19 cellular contexts compared by ENCODE assay signal in genomic region chr18:36833120-36833519, GRCh38. TPM values are rescaled to one million over a fixed set of nuclear protein-coding genes. Genes with fewer than 3 reads are reported as not detected.
A peak's percentile ranks its signal among the peaks of the same experiment; 100 is the strongest.
DNase-seq lines count a peak whose midpoint lies in the region; ATAC-seq, FAIRE-seq and TF ChIP-seq lines count a peak whose summit lies in the region.
"Had no signal": no experiment of that assay in that cellular context is flagged by ENCODE, and none has a peak within 500 bp of the region (broad histone marks: within the 10 kb centered on the region; RNA-seq: fewer than 3 reads in every experiment).

No MANE protein-coding gene starts in this region.

- H3K9me3 Mint-ChIP-seq in stimulated activated memory B cell treated with anti-CD40 and anti-IgM and Interleukin-4, amounts not matched to agents 10 μg/mL and 1 μg/mL and 100 μg/mL, for 72 hours = no peaks in the 10 kb centered on the region
- H3K9me3 Mint-ChIP-seq: CD4-positive, alpha-beta T cell; H9 had no signal

- 0 out of 2 replicates have a peak overlapping the region, but pooled peaks have one; percentile 5 for H3K27ac ChIP-seq in VCaP
- H3K27ac ChIP-seq: C4-2B, HL-60 had no signal

- ATAC-seq in stimulated activated memory B cell treated with anti-CD40 and anti-IgM and Interleukin-4, amounts not matched to agents 10 μg/mL and 1 μg/mL and 100 μg/mL, for 72 hours = no peak
- ATAC-seq: GM12878 had no signal

- DNase-seq in D721Med (ENCODE audit: insufficient read length, low spot score) (no peak), GM12891 (ENCODE audit: insufficient read length, low spot score) (no peak), putamen (ENCODE audit: low spot score) (peak; percentile 54), AML-193 (lab: John Stamatoyannopoulos, UW) (no peak)
- DNase-seq: ACHN; Caco-2; CD4-positive, alpha-beta T cell; DMS153; DND-41; EL; H9 had no signal

- TF ChIP-seq CTCF in D721Med (IDR thresholded peaks at IDR 0.05; ENCODE audit: insufficient read depth, missing control alignments) (no peak), VCaP (conservative IDR thresholded peaks at IDR 0.05) (no peak)

- H3K27ac Mint-ChIP-seq in stimulated activated memory B cell treated with anti-CD40 and anti-IgM and Interleukin-4, amounts not matched to agents 10 μg/mL and 1 μg/mL and 100 μg/mL, for 72 hours = no peak overlapping the region
- H3K27ac Mint-ChIP-seq: CD4-positive, alpha-beta T cell; H9 had no signal

- H3K4me1 Mint-ChIP-seq in stimulated activated memory B cell treated with anti-CD40 and anti-IgM and Interleukin-4, amounts not matched to agents 10 μg/mL and 1 μg/mL and 100 μg/mL, for 72 hours = peaks cover 26% of the 10 kb centered on the region

- FAIRE-seq in D721Med (lab: Jason Lieb, UNC) (peak; percentile 68), GM12891 (lab: Jason Lieb, UNC) (no peak)
- FAIRE-seq: A204.1, GM12878, GM19239, H1 had no signal

- peaks cover 19% of the 10 kb centered on the region for H3K36me3 Mint-ChIP-seq in stimulated activated memory B cell treated with anti-CD40 and anti-IgM and Interleukin-4, amounts not matched to agents 10 μg/mL and 1 μg/mL and 100 μg/mL, for 72 hours

- TF ChIP-seq POLR2A in GM12891 (IDR thresholded peaks at IDR 0.05; ENCODE audit: low read depth, low read length) = no peak

- no peak overlapping the region for H3K4me3 Mint-ChIP-seq in stimulated activated memory B cell treated with anti-CD40 and anti-IgM and Interleukin-4, amounts not matched to agents 10 μg/mL and 1 μg/mL and 100 μg/mL, for 72 hours
- H3K4me3 Mint-ChIP-seq: CD4-positive, alpha-beta T cell; H9 had no signal

- H3K27me3 Mint-ChIP-seq in stimulated activated memory B cell treated with anti-CD40 and anti-IgM and Interleukin-4, amounts not matched to agents 10 μg/mL and 1 μg/mL and 100 μg/mL, for 72 hours = no peaks in the 10 kb centered on the region
- H3K27me3 Mint-ChIP-seq: CD4-positive, alpha-beta T cell had no signal

TF ChIP-seq in GM12891, 5 proteins besides CTCF, POLR2A, EP300 and RAD21:
- TF ChIP-seq POU2F2 (IDR thresholded peaks at IDR 0.05; ENCODE audit: low read depth, low read length) = no peak
- TF ChIP-seq SPI1 (IDR thresholded peaks at IDR 0.05; ENCODE audit: low read depth, low read length) = 0 out of 2 replicates have a peak, but pooled peaks have one; percentile 16

RNA-seq across cellular contexts. Expression of gene KIAA1328, which starts 4.2 kb away (rescaled TPM):
- polyA plus RNA-seq in GM12891 (2012; ENCODE audit: low read depth, missing spikeins) = 2.3 TPM

RNA-seq across cellular contexts. Expression of gene TPGS2, which starts 4.3 kb away (rescaled TPM):
- polyA plus RNA-seq in GM12891 (2012; ENCODE audit: low read depth, missing spikeins) = 29.7 TPM
